ENCODE assay signal across 15 cellular contexts in genomic region chr2:96616535-96616934, GRCh38. TPM values are rescaled to one million over a fixed set of nuclear protein-coding genes. Genes with fewer than 3 reads are reported as not detected.
DNase-seq lines count a peak whose midpoint lies in the region; ATAC-seq and TF ChIP-seq lines count a peak whose summit lies in the region.
"Had no signal": no experiment of that assay in that cellular context is flagged by ENCODE, and none has a peak within 500 bp of the region (broad histone marks: within the 10 kb centered on the region; RNA-seq: fewer than 3 reads in every experiment).

No MANE protein-coding gene starts in this region.

- peaks cover 20% of the 10 kb centered on the region for H3K4me1 Mint-ChIP-seq in stimulated activated naive CD8-positive, alpha-beta T cell treated with anti-CD3 and anti-CD28 coated beads, Interleukin-15, Interleukin-2, amounts not matched to agents 100 ng/mL and 50 ng/mL, for 24 hours (ENCODE audit: low read depth)
- H3K4me1 Mint-ChIP-seq in central memory CD8-positive, alpha-beta T cell: peaks cover 38% of the 10 kb centered on the region
- H3K4me1 Mint-ChIP-seq: WTC11 had no signal

- H3K4me3 ChIP-seq in neutrophil (ENCODE audit: low read depth in 1 of 2, low read length in 1 of 2): no peak overlapping the region

- H3K27me3 Mint-ChIP-seq in stimulated activated naive CD8-positive, alpha-beta T cell treated with anti-CD3 and anti-CD28 coated beads, Interleukin-15, Interleukin-2, amounts not matched to agents 100 ng/mL and 50 ng/mL, for 24 hours: no peaks in the 10 kb centered on the region
- no peaks in the 10 kb centered on the region for H3K27me3 Mint-ChIP-seq in central memory CD8-positive, alpha-beta T cell
- H3K27me3 Mint-ChIP-seq: IgD-negative memory B cell; stimulated activated naive CD8-positive, alpha-beta T cell treated with anti-CD3 and anti-CD28 coated beads, Interleukin-15, amount 100 ng/mL, for 72 hours had no signal

- H3K4me1 ChIP-seq in neutrophil (ENCODE audit: control insufficient read depth in 1 of 2, insufficient read depth in 1 of 2, low read depth in 1 of 2, low read length in 1 of 2): peaks cover 0 to 12% of the 10 kb centered on the region in 2 experiments

- no peak overlapping the region for H3K4me3 Mint-ChIP-seq in stimulated activated naive CD8-positive, alpha-beta T cell treated with anti-CD3 and anti-CD28 coated beads, Interleukin-15, Interleukin-2, amounts not matched to agents 100 ng/mL and 50 ng/mL, for 24 hours
- H3K4me3 Mint-ChIP-seq in central memory CD8-positive, alpha-beta T cell: no peak overlapping the region
- H3K4me3 Mint-ChIP-seq: IgD-negative memory B cell; stimulated activated naive CD8-positive, alpha-beta T cell treated with anti-CD3 and anti-CD28 coated beads, Interleukin-15, amount 100 ng/mL, for 72 hours; WTC11 had no signal

- no peaks in the 10 kb centered on the region for H3K9me3 Mint-ChIP-seq in stimulated activated naive CD8-positive, alpha-beta T cell treated with anti-CD3 and anti-CD28 coated beads, Interleukin-15, Interleukin-2, amounts not matched to agents 100 ng/mL and 50 ng/mL, for 24 hours
- no peaks in the 10 kb centered on the region for H3K9me3 Mint-ChIP-seq in central memory CD8-positive, alpha-beta T cell
- H3K9me3 Mint-ChIP-seq: IgD-negative memory B cell; stimulated activated naive CD8-positive, alpha-beta T cell treated with anti-CD3 and anti-CD28 coated beads, Interleukin-15, amount 100 ng/mL, for 72 hours; WTC11 had no signal

- H3K9me3 ChIP-seq in neutrophil: no peaks in the 10 kb centered on the region
- H3K9me3 ChIP-seq: heart left ventricle had no signal

- peak overlapping the region; percentile 82 for H3K27ac ChIP-seq in neutrophil

- H3K27ac Mint-ChIP-seq in stimulated activated naive CD8-positive, alpha-beta T cell treated with anti-CD3 and anti-CD28 coated beads, Interleukin-15, Interleukin-2, amounts not matched to agents 100 ng/mL and 50 ng/mL, for 24 hours: peak overlapping the region; percentile 16
- H3K27ac Mint-ChIP-seq in central memory CD8-positive, alpha-beta T cell (ENCODE audit: low read depth): peak overlapping the region; percentile 93
- H3K27ac Mint-ChIP-seq: IgD-negative memory B cell, WTC11 had no signal

- DNase-seq in stimulated activated naive CD8-positive, alpha-beta T cell treated with anti-CD3 and anti-CD28 coated beads, Interleukin-15, Interleukin-2, amounts not matched to agents 100 U/mL and 50 U/mL, for 24 hours: no peak
- no peak for DNase-seq in central memory CD8-positive, alpha-beta T cell (ENCODE audit: low spot score in 2 of 2)
- DNase-seq in occipital lobe (lab: John Stamatoyannopoulos, UW): no peak
- DNase-seq in D341Med (ENCODE audit: low spot score): no peak
- DNase-seq: aorta; DMS79; heart left ventricle; kidney; stimulated activated naive CD8-positive, alpha-beta T cell treated with anti-CD3 and anti-CD28 coated beads, Interleukin-15, amount 100 ng/mL, for 72 hours had no signal

- H3K36me3 Mint-ChIP-seq in stimulated activated naive CD8-positive, alpha-beta T cell treated with anti-CD3 and anti-CD28 coated beads, Interleukin-15, Interleukin-2, amounts not matched to agents 100 ng/mL and 50 ng/mL, for 24 hours (ENCODE audit: low read depth): peaks cover 43% of the 10 kb centered on the region
- peaks cover 47% of the 10 kb centered on the region for H3K36me3 Mint-ChIP-seq in central memory CD8-positive, alpha-beta T cell (ENCODE audit: insufficient read depth)

- H3K36me3 ChIP-seq in neutrophil: peaks cover 53% of the 10 kb centered on the region

- ATAC-seq in stimulated activated naive CD8-positive, alpha-beta T cell treated with anti-CD3 and anti-CD28 coated beads, Interleukin-15, Interleukin-2, amounts not matched to agents 100 U/mL and 50 U/mL, for 24 hours: no peak
- ATAC-seq in central memory CD8-positive, alpha-beta T cell (replicated peaks; ENCODE audit: extremely low read depth, poor library complexity, severe bottlenecking): no peak
- no peak for ATAC-seq in HG02970 (IDR thresholded peaks at IDR 0.05; ENCODE audit: low FRiP score, unreplicated experiment)
- ATAC-seq: WTC11 had no signal

- no peaks in the 10 kb centered on the region for H3K27me3 ChIP-seq in neutrophil
- H3K27me3 ChIP-seq: heart left ventricle had no signal

- no peak for TF ChIP-seq CTCF in neutrophil (IDR thresholded peaks at IDR 0.05)

RNA-seq across cellular contexts. Expression of gene KANSL3, which starts 21.6 kb away (rescaled TPM):
- total RNA-seq in occipital lobe: 32.1 TPM

RNA-seq across cellular contexts. Expression of gene FER1L5, which starts 26.0 kb away (rescaled TPM):
- total RNA-seq in occipital lobe: 0.47 TPM
- total RNA-seq: mononuclear cell had no signal
